Comparison of ENCODE assay signal across 9 cellular contexts in the genomic region with DNA sequence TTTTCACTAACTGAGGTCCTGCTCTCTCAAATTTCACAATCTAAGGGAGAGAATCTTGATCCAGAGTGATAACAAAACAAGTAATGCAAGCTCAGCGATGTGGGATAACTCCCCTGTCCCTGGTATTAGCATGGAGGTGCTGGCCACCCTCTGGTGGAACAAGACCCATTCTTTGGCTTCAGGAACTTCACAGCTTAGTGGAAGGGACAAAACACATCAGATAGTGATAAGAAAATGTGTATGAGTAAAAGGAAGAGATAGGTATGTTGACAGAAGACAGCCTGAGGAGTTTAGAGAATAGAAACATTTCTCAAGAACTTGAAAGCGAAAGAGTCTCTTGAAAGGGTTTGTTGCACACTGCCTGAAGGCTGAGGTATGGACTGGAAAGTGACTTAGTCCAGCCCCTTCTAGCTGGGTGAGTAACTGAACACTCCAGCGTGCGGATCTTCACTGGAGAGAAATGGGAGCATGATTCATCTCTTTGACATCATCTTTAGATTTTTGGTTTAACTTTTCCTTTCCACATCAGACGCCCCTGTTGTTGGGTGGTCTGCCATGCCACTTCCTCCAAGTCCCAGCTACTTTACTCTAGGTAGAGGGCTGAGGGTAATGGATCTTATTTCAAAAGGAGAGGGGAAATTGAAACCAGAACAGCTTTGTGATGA. TPM values are rescaled to one million over a fixed set of nuclear protein-coding genes. Genes with fewer than 3 reads are reported as not detected.
DNase-seq lines count a peak whose midpoint lies in the region; ATAC-seq and TF ChIP-seq lines count a peak whose summit lies in the region.
"Had no signal": no experiment of that assay in that cellular context is flagged by ENCODE, and none has a peak within 500 bp of the region (broad histone marks: within the 10 kb centered on the region; RNA-seq: fewer than 3 reads in every experiment).

No MANE protein-coding gene starts in this region.

- H3K9me3 ChIP-seq in IMR-90 (ENCODE audit: control insufficient read depth, insufficient read depth, low read length) = no peaks in the 10 kb centered on the region

- 0 out of 2 replicates have a peak overlapping the region, but pooled peaks have one; percentile 4 for H3K9ac ChIP-seq in IMR-90 (ENCODE audit: low read depth, low read length)

- peak; percentile 96 for ATAC-seq in GM19351 (IDR thresholded peaks at IDR 0.05; ENCODE audit: unreplicated experiment)
- ATAC-seq in IMR-90 (ENCODE audit: low read depth) = peak; percentile 59
- ATAC-seq in HG03439 (IDR thresholded peaks at IDR 0.05; ENCODE audit: unreplicated experiment) = no peak
- no peak for ATAC-seq in GM19328 (IDR thresholded peaks at IDR 0.05; ENCODE audit: unreplicated experiment)

- TF ChIP-seq POLR2A in IMR-90 (IDR thresholded peaks at IDR 0.05; ENCODE audit: low read depth, low read length) = peak; percentile 78

- peak overlapping the region; percentile 63 for H4K5ac ChIP-seq in IMR-90 (ENCODE audit: low read depth, low read length)

- peak overlapping the region; percentile 56 for H3K4me2 ChIP-seq in IMR-90 (ENCODE audit: low read depth, low read length)

- DNase-seq in AG08395 (ENCODE audit: low spot score) (peak; percentile 71), IMR-90 (peak; percentile 93), cerebellar cortex (ENCODE audit: low spot score) (no peak), NCI-H446 treated with DMSO at 0.1 percent for 48 hours (lab: John Stamatoyannopoulos, UW) (no peak)
- DNase-seq: head of caudate nucleus had no signal

- peak overlapping the region; percentile 78 for H2BK120ac ChIP-seq in IMR-90 (ENCODE audit: low read depth, low read length)

- H2BK15ac ChIP-seq in IMR-90 (ENCODE audit: low read depth, low read length) = peak overlapping the region; percentile 79

- intact Hi-C loops in IMR-90 (cut with micrococcal nuclease) = no loop called here
- intact Hi-C loops in dendritic cell treated with granulocyte-macrophage colony-stimulating factor and Interleukin-4, amounts not matched to agents 40 ng/mL and 50 ng/mL, for 4 days (cut with micrococcal nuclease) = no loop called here

- dilution Hi-C loops in IMR-90 (cut with HindIII; ENCODE audit: low sequenced_read_pairs, unreplicated experiment) = no loop called here

- peak overlapping the region; percentile 75; the same call in 1 of the 2 replicates for H2AK5ac ChIP-seq in IMR-90 (ENCODE audit: low read depth, low read length)

- peak overlapping the region; percentile 73 for H3K18ac ChIP-seq in IMR-90 (ENCODE audit: low read depth, low read length)

- peak overlapping the region; percentile 74 for H2AK9ac ChIP-seq in IMR-90 (replicated peaks; ENCODE audit: low read depth, low read length, poor library complexity)

- peak overlapping the region; percentile 76 for H3K14ac ChIP-seq in IMR-90 (replicated peaks; ENCODE audit: low read depth, low read length)

- H3K27ac ChIP-seq in IMR-90 (ENCODE audit: insufficient read depth, low read length) = peak overlapping the region; percentile 80

- H2AFZ ChIP-seq in IMR-90 (replicated peaks; ENCODE audit: low read length, poor library complexity) = peak overlapping the region; percentile 85

- POLR2A ChIA-PET in IMR-90 (lab: Charles Lee; ENCODE audit: unreplicated experiment) = no interaction called here

- no peaks in the 10 kb centered on the region for H3K9me3 Mint-ChIP-seq in dendritic cell treated with granulocyte-macrophage colony-stimulating factor and Interleukin-4, amounts not matched to agents 40 ng/mL and 50 ng/mL, for 4 days

- in situ Hi-C loops in IMR-90 (cut with MboI; ENCODE audit: low sequenced_read_pairs) = loop anchor here (25.0 kb wide), 1 partner anchor 619 kb away; no protein-coding TSS in a partner anchor

- H3K4me1 Mint-ChIP-seq in dendritic cell treated with granulocyte-macrophage colony-stimulating factor and Interleukin-4, amounts not matched to agents 40 ng/mL and 50 ng/mL, for 4 days (ENCODE audit: low read depth) = peaks cover 28% of the 10 kb centered on the region

- CTCF ChIA-PET in IMR-90 (lab: Yijun Ruan, JAX) = interaction anchor here (1.0 kb wide), 1 partner anchor 352 kb away, joined by 4 read pairs; no protein-coding TSS in a partner anchor

- H3K27me3 Mint-ChIP-seq in dendritic cell treated with granulocyte-macrophage colony-stimulating factor and Interleukin-4, amounts not matched to agents 40 ng/mL and 50 ng/mL, for 4 days = no peaks in the 10 kb centered on the region

- H3K4me3 Mint-ChIP-seq in dendritic cell treated with granulocyte-macrophage colony-stimulating factor and Interleukin-4, amounts not matched to agents 40 ng/mL and 50 ng/mL, for 4 days = no peak overlapping the region

- no peaks in the 10 kb centered on the region for H3K27me3 ChIP-seq in IMR-90 (ENCODE audit: control insufficient read depth, insufficient read depth, low read length)

- WGBS in IMR-90 (ENCODE audit: extremely low coverage in 2 of 2, insufficient read length in 1 of 2), 2 experiments = 80% methylated on average over 1 of the region's 5 CpGs; no CpG with 5 or more reads in 1 of the 2 experiments

- no peak for TF ChIP-seq CTCF in IMR-90 (conservative IDR thresholded peaks at IDR 0.05; ENCODE audit: low read depth, low read length)

- peak overlapping the region; percentile 80 for H3K4ac ChIP-seq in IMR-90 (ENCODE audit: low read depth, low read length)

- H2BK5ac ChIP-seq in IMR-90 (ENCODE audit: low read depth, low read length, poor library complexity, severe bottlenecking) = peak overlapping the region; percentile 83

- H4K8ac ChIP-seq in IMR-90 (ENCODE audit: low read depth in 2 of 2, low read length in 2 of 2) = peak overlapping the region; percentile 21 to 74; a peak in 3 of 4 replicates

- no TSS peak for BruUV-seq in IMR-90 (replicated peaks; lab: Mats Ljungman, UMichigan)

- H4K20me1 ChIP-seq in IMR-90 (ENCODE audit: insufficient read depth, low read length) = no peaks in the 10 kb centered on the region

- peak overlapping the region; percentile 78 for H4K91ac ChIP-seq in IMR-90 (ENCODE audit: insufficient read depth, low read depth, low read length)

- H3K9me1 ChIP-seq in IMR-90 (ENCODE audit: insufficient read depth, low read length) = peaks cover 19% of the 10 kb centered on the region

- H3K4me1 ChIP-seq in IMR-90 (ENCODE audit: control insufficient read depth, insufficient read depth, low read length) = peaks cover 33% of the 10 kb centered on the region

- peak overlapping the region; percentile 56 for H3K27ac Mint-ChIP-seq in dendritic cell treated with granulocyte-macrophage colony-stimulating factor and Interleukin-4, amounts not matched to agents 40 ng/mL and 50 ng/mL, for 4 days

- H3K56ac ChIP-seq in IMR-90 (ENCODE audit: extremely low read depth, insufficient read depth, low read length) = peak overlapping the region; percentile 61; the same call in 1 of the 2 replicates

- H3K4me3 ChIP-seq in IMR-90 (ENCODE audit: insufficient read depth, low read depth, low read length) = peak overlapping the region; percentile 12; the same call in 1 of the 2 replicates

- TF ChIP-seq RAD21 in IMR-90 (IDR thresholded peaks at IDR 0.05; ENCODE audit: low read length) = no peak

- peaks cover 0 to 20% of the 10 kb centered on the region in 2 experiments; a peak in 2 of 4 replicates for H3K79me1 ChIP-seq in IMR-90 (ENCODE audit: low read depth in 1 of 2, low read length in 2 of 2)

- H2BK20ac ChIP-seq in IMR-90 (ENCODE audit: low read depth, low read length) = peak overlapping the region; percentile 75

- H3K23ac ChIP-seq in IMR-90 (ENCODE audit: low read depth, low read length) = peak overlapping the region; percentile 82

- H3K36me3 Mint-ChIP-seq in dendritic cell treated with granulocyte-macrophage colony-stimulating factor and Interleukin-4, amounts not matched to agents 40 ng/mL and 50 ng/mL, for 4 days (ENCODE audit: low read depth) = no peaks in the 10 kb centered on the region

- H3K36me3 ChIP-seq in IMR-90 (ENCODE audit: control insufficient read depth, insufficient read depth, low read length) = no peaks in the 10 kb centered on the region

TF ChIP-seq in IMR-90, 13 proteins besides CTCF, POLR2A, EP300 and RAD21:
- TF ChIP-seq FOS (IDR thresholded peaks at IDR 0.05; ENCODE audit: low read depth, low read length) (peak; percentile 71; the same call in 1 of the 2 replicates), MXI1 (IDR thresholded peaks at IDR 0.05; ENCODE audit: borderline replicate concordance, low read depth, low read length) (0 out of 2 replicates have a peak, but pooled peaks have one; percentile 33), SMC3 (IDR thresholded peaks at IDR 0.05; ENCODE audit: low read depth, low read length) (peak; percentile 11; the same call in 1 of the 2 replicates), NFE2L2 (IDR thresholded peaks at IDR 0.05; ENCODE audit: low read depth, low read length) (no peak), MAFK (IDR thresholded peaks at IDR 0.05; ENCODE audit: low read depth, low read length) (peak; percentile 81), CEBPB (IDR thresholded peaks at IDR 0.05; ENCODE audit: low read depth, low read length) (peak; percentile 45)
- TF ChIP-seq, protein P1, sequence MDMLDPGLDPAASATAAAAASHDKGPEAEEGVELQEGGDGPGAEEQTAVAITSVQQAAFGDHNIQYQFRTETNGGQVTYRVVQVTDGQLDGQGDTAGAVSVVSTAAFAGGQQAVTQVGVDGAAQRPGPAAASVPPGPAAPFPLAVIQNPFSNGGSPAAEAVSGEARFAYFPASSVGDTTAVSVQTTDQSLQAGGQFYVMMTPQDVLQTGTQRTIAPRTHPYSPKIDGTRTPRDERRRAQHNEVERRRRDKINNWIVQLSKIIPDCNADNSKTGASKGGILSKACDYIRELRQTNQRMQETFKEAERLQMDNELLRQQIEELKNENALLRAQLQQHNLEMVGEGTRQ (IDR thresholded peaks at IDR 0.05; ENCODE audit: low read depth, low read length) = no peak

RNA-seq across cellular contexts. Expression of a gene that starts 25.4 kb away (rescaled TPM):
- 10.8 TPM in 2 replicates for total RNA-seq in IMR-90 (2012; rRNA removed)
- 12.7 and 14.1 TPM in 2 replicates for polyA plus RNA-seq in IMR-90 (2012; rRNA removed)
- 4.5 and 6.0 TPM in 2 replicates for polyA plus RNA-seq in IMR-90 (2012; cell fraction: cytosol; rRNA removed)
- polyA plus RNA-seq in IMR-90 (2012; cell fraction: nucleus; rRNA removed; ENCODE audit: low replicate concordance) = 31.9 and 56.3 TPM in 2 replicates

Comparison
In these comparisons a context has a peak if more than half of its experiments do, and no peak if none do; other contexts are left out.
1. DNase-seq: peak in AG08395 (single experiment) and IMR-90 (single experiment); none in cerebellar cortex (single experiment) and NCI-H446 treated with DMSO at 0.1 percent for 48 hours (single experiment).
2. ATAC-seq: peak in GM19351 (single experiment) and IMR-90 (single experiment); none in HG03439 (single experiment) and GM19328 (single experiment).